Comparison of ENCODE assay signal across 8 cellular contexts in the genomic region with DNA sequence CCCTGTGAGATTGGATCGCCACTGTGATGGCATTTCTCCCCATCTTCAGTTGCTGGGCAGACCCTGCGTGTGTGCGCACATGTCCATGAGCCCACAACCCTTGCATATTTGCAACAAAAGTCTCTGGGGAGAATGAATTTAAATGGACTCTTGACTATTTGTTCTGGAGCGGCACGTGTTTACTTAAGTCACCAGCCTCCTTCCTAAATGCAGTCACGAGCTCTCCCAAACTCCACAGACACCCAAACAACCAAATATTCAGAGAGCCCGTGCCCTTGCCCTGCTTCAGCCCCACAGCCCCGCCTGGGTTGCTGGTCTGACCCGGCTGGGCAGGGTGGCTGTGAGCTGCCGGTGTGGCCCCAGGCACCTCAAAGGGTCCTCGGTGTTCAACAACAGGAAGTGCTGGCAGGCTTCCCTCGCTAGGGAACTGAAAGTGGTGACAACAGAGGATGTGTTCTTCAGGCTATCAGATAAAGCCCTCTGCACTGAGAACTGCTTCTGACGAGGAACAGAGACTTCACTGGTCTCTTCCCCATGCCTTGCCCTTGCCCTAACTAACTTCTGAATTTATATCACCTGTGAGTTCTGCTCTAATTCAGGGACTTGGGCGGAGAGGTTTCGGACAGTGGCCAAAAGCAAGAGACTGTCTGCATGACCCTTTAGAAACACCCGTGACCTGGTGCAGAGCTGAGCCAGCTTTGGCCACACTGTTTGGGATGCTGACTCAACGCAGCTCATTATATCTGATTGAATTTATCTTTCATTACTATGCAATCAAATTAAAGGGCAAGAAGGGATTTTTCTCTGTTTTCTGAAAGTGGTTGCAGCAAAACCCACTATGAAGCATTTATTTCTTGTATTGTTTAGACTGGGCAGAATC. TPM values are rescaled to one million over a fixed set of nuclear protein-coding genes. Genes with fewer than 3 reads are reported as not detected.
DNase-seq lines count a peak whose midpoint lies in the region; ATAC-seq, FAIRE-seq and TF ChIP-seq lines count a peak whose summit lies in the region.

No MANE protein-coding gene starts in this region.

- H3K4me1 ChIP-seq in H1 (replicated peaks in 1 of 4; ENCODE audit: control insufficient read depth in 3 of 4, insufficient read depth in 4 of 4, low read length in 3 of 4) (no peaks in the 10 kb centered on the region), neuronal stem cell (ENCODE audit: control insufficient read depth in 2 of 2, insufficient read depth in 1 of 2, low read depth in 1 of 2, low read length in 2 of 2) (no peaks in the 10 kb centered on the region), H9 (ENCODE audit: insufficient read depth, low read length) (no peaks in the 10 kb centered on the region)

- H2AFZ ChIP-seq in H1 (ENCODE audit: low read length) (0 out of 2 replicates have a peak overlapping the region, but pooled peaks have one; percentile 18), neuronal stem cell (ENCODE audit: low read length) (peak overlapping the region; percentile 86), H9 (ENCODE audit: low read length) (no peak overlapping the region)

- no peak overlapping the region for H3K4ac ChIP-seq in H1 (replicated peaks; ENCODE audit: insufficient read length, low read depth, low read length)
- H3K4ac ChIP-seq in neuronal stem cell (ENCODE audit: low read length): no peak overlapping the region
- H3K4ac ChIP-seq in H9 (ENCODE audit: low read depth, low read length): no peak overlapping the region

- H2BK12ac ChIP-seq in H1 (ENCODE audit: low read depth, low read length): no peak overlapping the region; the same call in 1 of the 2 replicates
- no peak overlapping the region for H2BK12ac ChIP-seq in neuronal stem cell (ENCODE audit: low read length)
- H2BK12ac ChIP-seq in H9 (ENCODE audit: insufficient read length, low read depth, low read length): no peak overlapping the region

- POLR2A ChIA-PET in H1 (lab: Charles Lee; ENCODE audit: partially characterized antibody): no interaction called here

- H3K9ac ChIP-seq in H1 (replicated peaks in 1 of 4; ENCODE audit: extremely low read depth in 1 of 4, low read depth in 3 of 4, low read length in 3 of 4): no peak overlapping the region
- no peak overlapping the region for H3K9ac ChIP-seq in neuronal stem cell (ENCODE audit: low read depth, low read length, poor library complexity)
- no peak overlapping the region for H3K9ac ChIP-seq in H9 (ENCODE audit: extremely low read depth, insufficient read length, low read length)

- H2BK120ac ChIP-seq in H1 (replicated peaks; ENCODE audit: low read depth, low read length) (no peak overlapping the region), neuronal stem cell (ENCODE audit: low read depth, low read length) (no peak overlapping the region), H9 (ENCODE audit: low read depth, low read length, poor library complexity, severe bottlenecking) (no peak overlapping the region)

- no peaks in the 10 kb centered on the region for H3K27me3 ChIP-seq in H1 (replicated peaks in 1 of 4; ENCODE audit: control insufficient read depth in 3 of 4, extremely low read depth in 1 of 4, insufficient read depth in 3 of 4, low read length in 3 of 4)
- no peaks in the 10 kb centered on the region for H3K27me3 ChIP-seq in neuronal stem cell (ENCODE audit: control insufficient read depth in 3 of 3, insufficient read depth in 3 of 3, low read depth in 1 of 3, low read length in 3 of 3)
- no peaks in the 10 kb centered on the region for H3K27me3 ChIP-seq in H9 (ENCODE audit: insufficient read depth, low read length)

- H3K27ac ChIP-seq in H1 (ENCODE audit: low read depth, low read length) (no peak overlapping the region), neuronal stem cell (replicated peaks; ENCODE audit: low read length) (no peak overlapping the region), H9 (ENCODE audit: insufficient read length, low read depth, low read length) (no peak overlapping the region)

- no peak overlapping the region for H3T11ph ChIP-seq in H9 (ENCODE audit: low read length)

- H4K20me1 ChIP-seq in H1 (replicated peaks in 1 of 2; ENCODE audit: control insufficient read depth in 1 of 2, insufficient read depth in 2 of 2, low read length in 2 of 2) (no peaks in the 10 kb centered on the region), H9 (ENCODE audit: control insufficient read depth, insufficient read depth, insufficient read length) (no peaks in the 10 kb centered on the region)

- H4K8ac ChIP-seq in H1 (ENCODE audit: extremely low read depth, insufficient read depth, low read length): no peak overlapping the region; the same call in 1 of the 2 replicates
- no peak overlapping the region for H4K8ac ChIP-seq in neuronal stem cell (ENCODE audit: low read depth, low read length)
- H4K8ac ChIP-seq in H9 (replicated peaks; ENCODE audit: insufficient read length, low read depth, low read length): no peak overlapping the region

- no peak for TF ChIP-seq POLR2A in H1 (IDR thresholded peaks at IDR 0.05; ENCODE audit: control extremely low read depth in 1 of 2, low read depth in 2 of 2, low read length in 2 of 2)

- H2AK5ac ChIP-seq in H1 (ENCODE audit: low read depth, low read length): no peak overlapping the region
- H2AK5ac ChIP-seq in neuronal stem cell (ENCODE audit: low read depth, low read length): no peak overlapping the region
- no peak overlapping the region for H2AK5ac ChIP-seq in H9 (ENCODE audit: insufficient read length, low read length)

- H3K9me3 ChIP-seq in H1 (ENCODE audit: insufficient read depth in 2 of 2, low read depth in 1 of 2, low read length in 1 of 2) (no peaks in the 10 kb centered on the region), neuronal stem cell (replicated peaks in 1 of 2; ENCODE audit: control insufficient read depth in 2 of 2, insufficient read depth in 1 of 2, low read depth in 1 of 2, low read length in 2 of 2) (no peaks in the 10 kb centered on the region), H9 (ENCODE audit: control insufficient read depth, low read depth, low read length) (no peaks in the 10 kb centered on the region)

- 92% methylated on average over 17 of the region's 17 CpGs; no CpG with 5 or more reads in 1 of the 2 experiments for WGBS in H1 (ENCODE audit: extremely low coverage in 1 of 2, insufficient coverage in 1 of 2, insufficient read length in 1 of 2, insufficient replicate concordance in 2 of 2, low coverage in 1 of 2, low lambda C conversion rate in 2 of 2, missing lambda C conversion rate in 1 of 2), 2 experiments
- WGBS in neuronal stem cell (ENCODE audit: extremely low coverage in 2 of 2, insufficient read length in 2 of 2, insufficient replicate concordance in 1 of 2), 2 donors: no CpG with 5 or more reads among the region's 17 CpGs
- no CpG with 5 or more reads among the region's 17 CpGs for WGBS in H9 (ENCODE audit: extremely low coverage, insufficient read length, low lambda C conversion rate)

- H2BK15ac ChIP-seq in H1 (ENCODE audit: low read length) (no peak overlapping the region), neuronal stem cell (ENCODE audit: low read length) (no peak overlapping the region), H9 (ENCODE audit: low read depth, low read length) (no peak overlapping the region)

- H3K4me2 ChIP-seq in H1 (ENCODE audit: insufficient read depth in 1 of 2, low read depth in 2 of 2, low read length in 2 of 2) (no peak overlapping the region), neuronal stem cell (ENCODE audit: insufficient read depth, low read length, poor library complexity, severe bottlenecking) (no peak overlapping the region), H9 (ENCODE audit: insufficient read depth, insufficient read length, low read length) (no peak overlapping the region)

- no peaks in the 10 kb centered on the region; a peak in 1 of 4 replicates for H3K4me1 Mint-ChIP-seq in H9

- H4K5ac ChIP-seq in H1 (ENCODE audit: insufficient read length, low read depth, low read length): no peak overlapping the region
- no peak overlapping the region for H4K5ac ChIP-seq in H9 (ENCODE audit: insufficient read length, low read depth, low read length)

- H3K9me3 Mint-ChIP-seq in H9: no peaks in the 10 kb centered on the region

- 0 out of 2 replicates have a peak overlapping the region, but pooled peaks have one; percentile 48 for H2BK20ac ChIP-seq in H1 (ENCODE audit: low read length)
- H2BK20ac ChIP-seq in H9 (ENCODE audit: low read depth, low read length, poor library complexity, severe bottlenecking): no peak overlapping the region

- no peak overlapping the region for H3K4me3 ChIP-seq in H1 (ENCODE audit: extremely low read depth in 1 of 4, insufficient read depth in 2 of 4, low read depth in 3 of 4, low read length in 4 of 4)
- H3K4me3 ChIP-seq in neuronal stem cell (ENCODE audit: low read length in 2 of 2): no peak overlapping the region

- H3K18ac ChIP-seq in H1 (ENCODE audit: extremely low read depth, low read length) (no peak overlapping the region), neuronal stem cell (ENCODE audit: low read length) (peak overlapping the region; percentile 63), H9 (ENCODE audit: insufficient read length, low read depth, low read length) (no peak overlapping the region)

- H3K79me1 ChIP-seq in H1 (ENCODE audit: low read depth, low read length) (no peaks in the 10 kb centered on the region), neuronal stem cell (ENCODE audit: low read depth, low read length) (no peaks in the 10 kb centered on the region), H9 (ENCODE audit: insufficient read depth, low read depth, low read length, poor library complexity, severe bottlenecking) (no peaks in the 10 kb centered on the region)

- H3K4me3 Mint-ChIP-seq in H9: no peak overlapping the region

- H3K56ac ChIP-seq in H1 (replicated peaks; ENCODE audit: insufficient read length, low read depth, low read length) (no peak overlapping the region), H9 (ENCODE audit: insufficient read length, low read depth, low read length) (no peak overlapping the region)

- H2BK5ac ChIP-seq in H1 (ENCODE audit: low read depth, low read length): no peak overlapping the region
- no peak overlapping the region for H2BK5ac ChIP-seq in neuronal stem cell (ENCODE audit: low read length)
- H2BK5ac ChIP-seq in H9 (ENCODE audit: insufficient read length, low read length): no peak overlapping the region

- CTCF ChIA-PET in H1 (lab: Charles Lee; ENCODE audit: partially characterized antibody): interaction anchor here (1.0 kb wide), 2 partner anchors 29 to 47 kb away, joined by 3 read pairs; no protein-coding TSS in a partner anchor

- no peak overlapping the region for H3K14ac ChIP-seq in H1 (ENCODE audit: insufficient read length)
- H3K14ac ChIP-seq in neuronal stem cell (ENCODE audit: low read length): no peak overlapping the region
- H3K14ac ChIP-seq in H9 (ENCODE audit: insufficient read depth, low read length): no peak overlapping the region; the same call in 1 of the 2 replicates

- no peaks in the 10 kb centered on the region for H3K36me3 ChIP-seq in H1 (ENCODE audit: control insufficient read depth in 2 of 4, insufficient read depth in 4 of 4, low read length in 3 of 4)
- H3K36me3 ChIP-seq in neuronal stem cell (replicated peaks in 1 of 2; ENCODE audit: control insufficient read depth in 2 of 2, insufficient read depth in 2 of 2, low read length in 2 of 2): no peaks in the 10 kb centered on the region

- peak overlapping the region in 1 of 3 experiments; percentile 66; a peak in 1 of 7 replicates for H3K27ac Mint-ChIP-seq in H9

- no peak overlapping the region for H3K23ac ChIP-seq in H1 (ENCODE audit: insufficient read length)
- H3K23ac ChIP-seq in neuronal stem cell (ENCODE audit: low read depth, low read length, poor library complexity): no peak overlapping the region
- no peak overlapping the region for H3K23ac ChIP-seq in H9 (ENCODE audit: insufficient read length, low read depth, low read length)

- TF ChIP-seq EP300 in H1 (IDR thresholded peaks at IDR 0.05; ENCODE audit: borderline replicate concordance in 1 of 2, low read depth in 2 of 2, low read length in 2 of 2): no peak

- no peak for FAIRE-seq in H1 (lab: Jason Lieb, UNC)

- H3K27me3 Mint-ChIP-seq in H9 (ENCODE audit: low read depth): no peaks in the 10 kb centered on the region; the same call in 1 of the 2 replicates

- DNase-seq in GDM1 (lab: John Stamatoyannopoulos, UW) (peak; percentile 64), NAMALWA (ENCODE audit: low spot score) (peak; percentile 93), H1 (ENCODE audit: low read depth in 1 of 2, low spot score in 2 of 2) (no peak), neuronal stem cell (ENCODE audit: low spot score) (no peak), superior temporal gyrus (ENCODE audit: extremely low spot score) (peak; percentile 58), H9 (no peak)
- peak; percentile 65 to 72 for DNase-seq in activated CD4-positive, alpha-beta T cell treated with anti-CD3 and anti-CD28 coated beads, Interleukin-2, amount 50 U/mL, for 48 hours

- no peaks in the 10 kb centered on the region for H3K36me3 Mint-ChIP-seq in H9 (ENCODE audit: insufficient read depth in 1 of 3, low read depth in 3 of 3)

- H3K23me2 ChIP-seq in H1 (ENCODE audit: low read depth, low read length) (peaks cover 2% of the 10 kb centered on the region; the same call in 1 of the 2 replicates), H9 (ENCODE audit: insufficient read length, low read depth, low read length, poor library complexity, severe bottlenecking) (no peaks in the 10 kb centered on the region)

- no peaks in the 10 kb centered on the region for H3K79me2 ChIP-seq in H1 (ENCODE audit: control insufficient read depth in 1 of 2, insufficient read depth in 2 of 2, low read length in 2 of 2)
- H3K79me2 ChIP-seq in H9 (ENCODE audit: insufficient read depth, low read length): no peaks in the 10 kb centered on the region

- no peak for TF ChIP-seq RAD21 in H1 (IDR thresholded peaks at IDR 0.05 in 1 of 2, conservative IDR thresholded peaks at IDR 0.05 in 1 of 2; ENCODE audit: low read depth in 2 of 2, low read length in 2 of 2)

- H4K91ac ChIP-seq in H1 (replicated peaks; ENCODE audit: insufficient read length, low read length): peak overlapping the region; percentile 23
- no peak overlapping the region for H4K91ac ChIP-seq in neuronal stem cell (ENCODE audit: low read depth, low read length, poor library complexity)
- H4K91ac ChIP-seq in H9 (ENCODE audit: insufficient read length, low read depth, low read length): no peak overlapping the region

- ATAC-seq in GM21825 (IDR thresholded peaks at IDR 0.05; ENCODE audit: unreplicated experiment): peak; percentile 99

- no peak for TF ChIP-seq CTCF in H1 (IDR thresholded peaks at IDR 0.05; ENCODE audit: control extremely low read depth in 1 of 3, insufficient read depth in 1 of 3, low read depth in 1 of 3, low read length in 3 of 3)
- TF ChIP-seq CTCF in H9 (conservative IDR thresholded peaks at IDR 0.05): no peak

RNA-seq across cellular contexts. Expression of gene CD180, which starts 19.2 kb away (rescaled TPM):
- total RNA-seq in H1 (2021; fragmentation: NEBNext Ultra II Directional; extraction: Animal tissue kit (Norgen Biotek cat#: 25700)): not detected in 2 replicates
- polyA plus RNA-seq in H1 (2011; rRNA removed): not detected in 2 replicates
- not detected for polyA plus RNA-seq in H1 (2011; cell fraction: cytosol; rRNA removed)
- not detected for polyA plus RNA-seq in H1 (2011; cell fraction: nucleus; rRNA removed)
- polyA plus RNA-seq in H1 (2012, experiment 1 of 2): not detected in 4 replicates
- not detected for polyA plus RNA-seq in H1 (2012, experiment 2 of 2)
- polyA plus RNA-seq in H1 (2013, experiment 1 of 2): not detected
- polyA plus RNA-seq in H1 (2013, experiment 2 of 2): not detected
- polyA minus RNA-seq in H1 (2011; rRNA and poly(A)+ RNA removed): not detected in 2 replicates
- not detected for polyA minus RNA-seq in H1 (2011; cell fraction: cytosol; rRNA and poly(A)+ RNA removed)
- polyA minus RNA-seq in H1 (2011; cell fraction: nucleus; rRNA and poly(A)+ RNA removed): not detected
- not detected for polyA plus RNA-seq in neuronal stem cell (2013, experiment 1 of 2)
- polyA plus RNA-seq in neuronal stem cell (2013, experiment 2 of 2): not detected
- total RNA-seq in H9 (2021): not detected in 2 replicates

Comparison
In these comparisons a context has a peak if more than half of its experiments do, and no peak if none do; other contexts are left out.
1. DNase-seq: peak in GDM1 (single experiment), NAMALWA (single experiment), activated CD4-positive, alpha-beta T cell treated with anti-CD3 and anti-CD28 coated beads, Interleukin-2, amount 50 U/mL, for 48 hours (2 of 2) and superior temporal gyrus (single experiment); none in H1 (0 of 2), neuronal stem cell (single experiment) and H9 (single experiment).